Comparison of ENCODE assay signal across 25 cellular contexts in the genomic region with DNA sequence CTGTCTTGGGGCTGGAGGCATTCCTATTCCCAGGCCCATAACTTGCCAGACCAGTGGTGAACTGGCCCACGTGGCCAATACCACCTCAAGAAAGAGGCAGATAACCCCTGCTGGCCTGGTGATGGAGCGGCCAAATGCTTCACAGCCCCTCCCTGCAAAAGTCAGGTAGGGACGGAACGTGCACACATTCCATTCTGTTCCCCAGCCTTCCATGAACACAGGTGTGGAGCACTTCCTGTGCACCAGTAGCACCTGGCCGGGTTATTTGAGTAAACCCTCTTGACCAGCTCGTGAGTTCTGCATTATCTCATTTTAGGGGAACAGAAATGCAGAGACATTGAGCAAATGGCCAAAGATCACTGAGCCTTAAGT.
"Had no signal": no experiment of that assay in that cellular context is flagged by ENCODE, and none has a peak within 500 bp of the region (broad histone marks: within the 10 kb centered on the region; RNA-seq: fewer than 3 reads in every experiment).

No MANE protein-coding gene starts in this region.

- H3K27me3 Mint-ChIP-seq: activated naive CD8-positive, alpha-beta T cell treated with anti-CD3 and anti-CD28 coated beads for 36 hours; central memory CD8-positive, alpha-beta T cell; naive thymus-derived CD8-positive, alpha-beta T cell; progenitor cell of endocrine pancreas; T-cell had no signal

- H3K36me3 Mint-ChIP-seq: activated naive CD8-positive, alpha-beta T cell treated with anti-CD3 and anti-CD28 coated beads for 36 hours; naive thymus-derived CD8-positive, alpha-beta T cell; T-cell had no signal

- H3K4me3 Mint-ChIP-seq: activated CD4-positive, alpha-beta T cell treated with anti-CD3 and anti-CD28 coated beads, Interleukin-2, amount 10 ng/mL, durations not matched to agents 7 days and 5 days; activated naive CD8-positive, alpha-beta T cell treated with anti-CD3 and anti-CD28 coated beads for 36 hours; central memory CD8-positive, alpha-beta T cell; naive thymus-derived CD8-positive, alpha-beta T cell; T-cell had no signal

- ATAC-seq: body of pancreas; left lobe of liver; naive thymus-derived CD8-positive, alpha-beta T cell; T-cell had no signal

- FAIRE-seq: urothelium cell line had no signal

- H3K4me1 Mint-ChIP-seq: central memory CD8-positive, alpha-beta T cell had no signal

- H3K4me3 ChIP-seq: body of pancreas, heart left ventricle, right atrium auricular region, skin epidermis, testis had no signal

- H3K9me3 ChIP-seq: body of pancreas, heart left ventricle, right atrium auricular region, testis had no signal

- DNase-seq: activated CD4-positive, alpha-beta T cell treated with anti-CD3 and anti-CD28 coated beads, Interleukin-2, amount 10 ng/mL, durations not matched to agents 7 days and 5 days; activated CD8-positive, alpha-beta memory T cell treated with anti-CD3 and anti-CD28 coated beads, Interleukin-2, amount 50 U/mL, for 48 hours; activated gamma-delta T cell treated with Interleukin-2 at 50 U/mL for 16 hours; activated naive CD8-positive, alpha-beta T cell treated with anti-CD3 and anti-CD28 coated beads for 36 hours; amygdala; body of pancreas; cortex of kidney; effector CD8-positive, alpha-beta T cell; foreskin melanocyte; mammary epithelial cell; naive thymus-derived CD8-positive, alpha-beta T cell; occipital lobe; stimulated activated CD4-positive, alpha-beta T cell treated with anti-CD3 and anti-CD28 coated beads, Interleukin-4, amount 100 ng/mL, for 4 hours; stimulated activated CD8-positive, alpha-beta memory T cell treated with anti-CD3 and anti-CD28 coated beads, Interleukin-4, amount 100 ng/mL, for 48 hours; stimulated activated naive CD8-positive, alpha-beta T cell treated with anti-CD3 and anti-CD28 coated beads, Interleukin-15, Interleukin-2, amounts not matched to agents 100 U/mL and 50 U/mL, for 24 hours; T-cell; T-helper 9 cell; testis had no signal

- H3K27ac ChIP-seq: body of pancreas, heart left ventricle, right atrium auricular region, testis had no signal

- H3K36me3 ChIP-seq: right atrium auricular region had no signal

- H3K9me3 Mint-ChIP-seq: activated CD4-positive, alpha-beta T cell treated with anti-CD3 and anti-CD28 coated beads, Interleukin-2, amount 10 ng/mL, durations not matched to agents 7 days and 5 days; activated naive CD8-positive, alpha-beta T cell treated with anti-CD3 and anti-CD28 coated beads for 36 hours; central memory CD8-positive, alpha-beta T cell; naive thymus-derived CD8-positive, alpha-beta T cell; T-cell had no signal

- H3K27ac Mint-ChIP-seq: activated CD4-positive, alpha-beta T cell treated with anti-CD3 and anti-CD28 coated beads, Interleukin-2, amount 10 ng/mL, durations not matched to agents 7 days and 5 days; activated naive CD8-positive, alpha-beta T cell treated with anti-CD3 and anti-CD28 coated beads for 36 hours; naive thymus-derived CD8-positive, alpha-beta T cell; T-cell had no signal

- H3K27me3 ChIP-seq: body of pancreas, heart left ventricle, right atrium auricular region, testis had no signal
